In the genomic region with DNA sequence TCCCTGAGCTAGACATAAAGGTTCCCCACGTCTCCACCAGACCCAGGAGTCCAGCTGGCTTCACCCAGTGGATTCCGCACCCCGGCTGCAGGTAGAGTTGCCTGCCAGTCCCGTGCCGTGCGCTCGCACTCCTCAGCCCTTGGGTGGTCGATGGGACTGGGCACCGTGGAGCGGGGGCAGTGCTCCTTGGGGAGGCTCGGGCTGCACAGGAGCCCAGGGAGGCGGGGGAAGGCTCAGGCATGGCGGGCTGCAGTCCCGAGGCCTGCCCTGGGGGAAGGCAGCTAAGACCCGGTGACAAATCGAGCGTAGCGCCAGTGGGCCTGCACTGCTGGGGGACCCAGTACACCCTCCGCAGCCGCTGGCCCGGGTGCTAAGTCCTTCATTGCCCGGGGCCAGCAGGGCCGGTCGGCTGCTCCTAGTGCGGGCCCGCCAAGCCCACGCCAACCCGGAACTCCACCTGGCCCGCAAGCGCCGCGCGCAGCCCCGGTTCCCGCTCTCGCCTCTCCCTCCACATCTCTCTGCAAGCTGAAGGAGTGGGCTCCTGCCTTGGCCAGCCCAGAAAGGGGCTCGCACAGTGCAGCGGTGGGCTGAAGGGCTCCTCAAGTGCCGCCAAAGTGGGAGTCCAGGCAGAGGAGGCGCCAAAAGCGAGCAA, we compare ENCODE assay signal across 14 cellular contexts. TPM values are rescaled to one million over a fixed set of nuclear protein-coding genes. Genes with fewer than 3 reads are reported as not detected.
DNase-seq lines count a peak whose midpoint lies in the region; ATAC-seq and TF ChIP-seq lines count a peak whose summit lies in the region.
"Had no signal": no experiment of that assay in that cellular context is flagged by ENCODE, and none has a peak within 500 bp of the region (broad histone marks: within the 10 kb centered on the region; RNA-seq: fewer than 3 reads in every experiment).

No MANE protein-coding gene starts in this region.

- H3K9me3 Mint-ChIP-seq in progenitor cell of endocrine pancreas (ENCODE audit: low read depth) = peaks cover 3% of the 10 kb centered on the region
- H3K9me3 Mint-ChIP-seq: activated naive CD4-positive, alpha-beta T cell treated with anti-CD3 and anti-CD28 coated beads, Interleukin-2, amount 50 U/mL, for 24 hours; nephron progenitor cell had no signal

- no peaks in the 10 kb centered on the region for H3K9me2 ChIP-seq in MM.1S (replicated peaks; ENCODE audit: insufficient read depth, low read length)

- no peak for ATAC-seq in GM21717 (IDR thresholded peaks at IDR 0.05; ENCODE audit: unreplicated experiment)
- no peak for ATAC-seq in GM21447 (IDR thresholded peaks at IDR 0.05; ENCODE audit: unreplicated experiment)
- ATAC-seq in HG03025 (IDR thresholded peaks at IDR 0.05; ENCODE audit: low FRiP score, unreplicated experiment) = no peak

- CTCF ChIA-PET in A673 (lab: Charles Lee) = interaction anchor here (0.6 to 1.0 kb wide), 3 partner anchors 30 to 268 kb away, joined by 3 to 4 read pairs (median 3); no protein-coding TSS in a partner anchor

- peaks cover 28% of the 10 kb centered on the region for H3F3A ChIP-seq in MM.1S (ENCODE audit: insufficient read depth, low read length)

- intact Hi-C loops in A673 (cut with micrococcal nuclease; ENCODE audit: unreplicated experiment) (no loop called here), esophagus squamous epithelium (cut with DNase I) (no loop called here)

- no peaks in the 10 kb centered on the region for H3K9me3 ChIP-seq in A673 (ENCODE audit: low read depth, low read length, poor library complexity, severe bottlenecking)
- no peaks in the 10 kb centered on the region for H3K9me3 ChIP-seq in MM.1S (replicated peaks; ENCODE audit: insufficient read depth, low read length)
- H3K9me3 ChIP-seq in esophagus squamous epithelium = no peaks in the 10 kb centered on the region
- H3K9me3 ChIP-seq: BE2C had no signal

- no peak for DNase-seq in A673 (ENCODE audit: low spot score)
- no peak for DNase-seq in MM.1S
- no peak for DNase-seq in esophagus squamous epithelium (lab: John Stamatoyannopoulos, UW)
- no peak for DNase-seq in progenitor cell of endocrine pancreas (ENCODE audit: low spot score, unreplicated experiment)
- no peak for DNase-seq in DMS153 (lab: John Stamatoyannopoulos, UW)

- H3K4me3 ChIP-seq in A673 (ENCODE audit: low read depth, low read length, poor library complexity, severe bottlenecking) (peak overlapping the region; percentile 41), MM.1S (ENCODE audit: low read length) (no peak overlapping the region), esophagus squamous epithelium (peak overlapping the region; percentile 27 to 66 (median 45))

- H3K36me3 ChIP-seq in A673 (ENCODE audit: insufficient read depth, low read length, poor library complexity, severe bottlenecking) = no peaks in the 10 kb centered on the region
- H3K36me3 ChIP-seq in MM.1S (replicated peaks; ENCODE audit: insufficient read depth, low read length) = no peaks in the 10 kb centered on the region
- no peaks in the 10 kb centered on the region for H3K36me3 ChIP-seq in esophagus squamous epithelium
- H3K36me3 ChIP-seq: BE2C had no signal

- POLR2A ChIA-PET in A673 (lab: Charles Lee; ENCODE audit: low non-redundant PET) = interaction anchor here (0.6 kb wide), 1 partner anchor 247 kb away, joined by 3 read pairs; no protein-coding TSS in a partner anchor

- H3K36me3 Mint-ChIP-seq in progenitor cell of endocrine pancreas (ENCODE audit: insufficient read depth) = no peaks in the 10 kb centered on the region
- H3K36me3 Mint-ChIP-seq: activated naive CD4-positive, alpha-beta T cell treated with anti-CD3 and anti-CD28 coated beads, Interleukin-2, amount 50 U/mL, for 24 hours had no signal

- peak overlapping the region; percentile 45; the same call in 1 of the 2 replicates for H3K4me2 ChIP-seq in MM.1S (ENCODE audit: low read depth, low read length)

- H2AFZ ChIP-seq in MM.1S (ENCODE audit: low read length) = peak overlapping the region; percentile 89; the same call in 1 of the 2 replicates

- WGBS in esophagus squamous epithelium, 2 donors = 83% methylated on average over 8 to 14 of the region's 41 CpGs

- no peaks in the 10 kb centered on the region for H3K79me2 ChIP-seq in MM.1S (ENCODE audit: low read length)

- no peak for TF ChIP-seq CTCF in A673 (conservative IDR thresholded peaks at IDR 0.05; ENCODE audit: low read depth, low read length)
- TF ChIP-seq CTCF in MM.1S (IDR thresholded peaks at IDR 0.05; ENCODE audit: low read length) = no peak
- TF ChIP-seq CTCF in esophagus squamous epithelium (IDR thresholded peaks at IDR 0.05) = no peak
- no peak for TF ChIP-seq CTCF in progenitor cell of endocrine pancreas (IDR thresholded peaks at IDR 0.05; ENCODE audit: unreplicated experiment)

- H3K27me3 ChIP-seq in A673 (replicated peaks; ENCODE audit: insufficient read depth, low read depth, low read length, poor library complexity) = no peaks in the 10 kb centered on the region
- no peaks in the 10 kb centered on the region for H3K27me3 ChIP-seq in MM.1S (replicated peaks; ENCODE audit: insufficient read depth, low read length)
- no peaks in the 10 kb centered on the region for H3K27me3 ChIP-seq in esophagus squamous epithelium
- H3K27me3 ChIP-seq: BE2C had no signal

- H3K27ac Mint-ChIP-seq in progenitor cell of endocrine pancreas = peak overlapping the region; percentile 10

- no peak overlapping the region for H3K9ac ChIP-seq in MM.1S (ENCODE audit: low read length)

- no peaks in the 10 kb centered on the region for H3K27me3 Mint-ChIP-seq in progenitor cell of endocrine pancreas
- H3K27me3 Mint-ChIP-seq: activated naive CD4-positive, alpha-beta T cell treated with anti-CD3 and anti-CD28 coated beads, Interleukin-2, amount 50 U/mL, for 24 hours had no signal

- H3K4me3 Mint-ChIP-seq in progenitor cell of endocrine pancreas (ENCODE audit: low read depth) = peak overlapping the region; percentile 33

- BruUV-seq in A673 (replicated peaks; lab: Mats Ljungman, UMichigan) = no TSS peak

- H3K4me1 Mint-ChIP-seq in progenitor cell of endocrine pancreas (ENCODE audit: low read depth) = peaks cover 13% of the 10 kb centered on the region

- no peaks in the 10 kb centered on the region for H4K20me1 ChIP-seq in MM.1S (ENCODE audit: insufficient read depth, low read length)

- TF ChIP-seq POLR2A in esophagus squamous epithelium (IDR thresholded peaks at IDR 0.05) = no peak

- peaks cover 4% of the 10 kb centered on the region for H3K4me1 ChIP-seq in A673 (ENCODE audit: insufficient read depth, low read length, poor library complexity, severe bottlenecking)
- H3K4me1 ChIP-seq in MM.1S (ENCODE audit: low read length) = peaks cover 32% of the 10 kb centered on the region
- peaks cover 22 to 43% (median 34%) of the 10 kb centered on the region in 3 donors for H3K4me1 ChIP-seq in esophagus squamous epithelium
- H3K4me1 ChIP-seq: BE2C had no signal

- H3K27ac ChIP-seq in A673 (ENCODE audit: low read depth, low read length, poor library complexity, severe bottlenecking) (no peak overlapping the region), MM.1S (ENCODE audit: low read length) (no peak overlapping the region), esophagus squamous epithelium (peak overlapping the region in 3 of 4 donors; percentile 64 to 83 (median 81))

RNA-seq across cellular contexts. Expression of a gene that starts 9.5 kb away (rescaled TPM):
- total RNA-seq in A673 (2021) (not detected in 2 replicates), esophagus squamous epithelium (under 1 TPM in 2 of 4 donors, not detected in 2; 0.09 to 0.57 TPM), progenitor cell of endocrine pancreas (not detected in 2 replicates)
- total RNA-seq: activated CD8-positive, alpha-beta memory T cell treated with anti-CD3 and anti-CD28 coated beads for 36 hours; fibroblast of villous mesenchyme; kidney epithelial cell had no signal

Comparison
In these comparisons a context has a peak if more than half of its experiments do, and no peak if none do; other contexts are left out.
1. H3K27ac ChIP-seq: peak in esophagus squamous epithelium (3 of 4); none in A673 (single experiment) and MM.1S (single experiment).